In the genomic region with DNA sequence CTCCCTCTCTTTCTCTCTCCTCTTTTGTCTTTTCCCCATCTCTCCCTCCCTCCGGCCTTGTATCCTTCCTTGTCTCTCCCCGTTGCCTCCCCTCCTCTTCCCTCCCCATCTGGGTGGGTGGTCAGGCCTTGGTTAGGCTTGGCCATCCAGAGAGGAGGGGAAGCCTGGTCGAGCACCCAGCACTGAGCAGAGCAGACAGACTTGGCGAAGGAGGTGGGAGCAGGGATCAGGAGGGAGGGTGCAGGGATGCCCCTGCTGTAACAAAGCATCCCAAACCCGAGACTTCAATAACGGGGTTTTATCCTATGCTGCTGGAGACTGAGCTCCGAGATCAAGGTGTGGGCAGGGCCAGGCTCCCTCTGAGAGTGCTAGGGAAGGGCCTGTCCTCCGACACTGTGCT, we compare ENCODE assay signal across 30 cellular contexts.
"Had no signal": no experiment of that assay in that cellular context is flagged by ENCODE, and none has a peak within 500 bp of the region (broad histone marks: within the 10 kb centered on the region; RNA-seq: fewer than 3 reads in every experiment).

No MANE protein-coding gene starts in this region.

- ATAC-seq: activated naive CD4-positive, alpha-beta T cell treated with anti-CD3 and anti-CD28 coated beads, Interleukin-2, amount 50 U/mL, for 72 hours; activated T-cell treated with anti-CD3 and anti-CD28 coated beads, Interleukin-2, amount 50 U/mL, for 4 hours; body of pancreas; K562; PC-3 had no signal

- H3K27me3 ChIP-seq: adrenal gland, body of pancreas, Peyer's patch had no signal

- H3K4me3 ChIP-seq: adrenal gland, body of pancreas, K562, Peyer's patch, SJSA1 had no signal

- H3K4me1 ChIP-seq: adrenal gland, body of pancreas, Peyer's patch, SJSA1 had no signal

- H3K36me3 Mint-ChIP-seq: activated CD4-positive, alpha-beta memory T cell treated with anti-CD3 and anti-CD28 coated beads for 36 hours; activated naive CD4-positive, alpha-beta T cell treated with anti-CD3 and anti-CD28 coated beads, Interleukin-2, amount 50 U/mL, for 72 hours had no signal

- H3K9ac ChIP-seq: SK-N-SH had no signal

- H3K27ac Mint-ChIP-seq: activated CD4-positive, alpha-beta memory T cell treated with anti-CD3 and anti-CD28 coated beads for 36 hours; activated naive CD4-positive, alpha-beta T cell treated with anti-CD3 and anti-CD28 coated beads for 36 hours; activated naive CD4-positive, alpha-beta T cell treated with anti-CD3 and anti-CD28 coated beads, Interleukin-2, amount 50 U/mL, for 72 hours; activated T-helper 1 cell treated with anti-CD3 and anti-CD28 coated beads, Interleukin-12 subunit alpha, Interleukin-12 subunit beta, Interleukin-2, Interleukin-4 antibody, amounts not matched to agents 30 ng/mL and 10 ng/mL and 1 ng/mL, durations not matched to agents 14 hours and 24 hours and 36 hours; T-helper 1 cell treated with Interleukin-12 subunit alpha and Interleukin-12 subunit beta and Interleukin-4 antibody, amounts not matched to agents 30 μg/mL and 1 μg/mL, for 36 hours; T-helper 2 cell treated with Interferon-gamma antibody and Interleukin-4, amounts not matched to agents 5 μg/mL and 100 μg/mL, for 36 hours had no signal

- H3K9me3 Mint-ChIP-seq: activated CD4-positive, alpha-beta memory T cell treated with anti-CD3 and anti-CD28 coated beads for 36 hours; activated naive CD4-positive, alpha-beta T cell treated with anti-CD3 and anti-CD28 coated beads for 36 hours; activated naive CD4-positive, alpha-beta T cell treated with anti-CD3 and anti-CD28 coated beads, Interleukin-2, amount 50 U/mL, for 72 hours; activated T-cell treated with anti-CD3 and anti-CD28 coated beads, Interleukin-2, amount 50 U/mL, for 4 hours; activated T-helper 1 cell treated with anti-CD3 and anti-CD28 coated beads, Interleukin-12 subunit alpha, Interleukin-12 subunit beta, Interleukin-2, Interleukin-4 antibody, amounts not matched to agents 30 ng/mL and 10 ng/mL and 1 ng/mL, durations not matched to agents 14 hours and 24 hours and 36 hours; T-helper 1 cell treated with Interleukin-12 subunit alpha and Interleukin-12 subunit beta and Interleukin-4 antibody, amounts not matched to agents 30 μg/mL and 1 μg/mL, for 36 hours; T-helper 2 cell treated with Interferon-gamma antibody and Interleukin-4, amounts not matched to agents 5 μg/mL and 100 μg/mL, for 36 hours had no signal

- H3K27ac ChIP-seq: adrenal gland, body of pancreas, Peyer's patch, SJSA1 had no signal

- H3K36me3 ChIP-seq: adrenal gland, Peyer's patch, SJSA1 had no signal

- H3K4me3 Mint-ChIP-seq: activated CD4-positive, alpha-beta memory T cell treated with anti-CD3 and anti-CD28 coated beads for 36 hours; activated naive CD4-positive, alpha-beta T cell treated with anti-CD3 and anti-CD28 coated beads for 36 hours; activated T-cell treated with anti-CD3 and anti-CD28 coated beads, Interleukin-2, amount 50 U/mL, for 4 hours; activated T-helper 1 cell treated with anti-CD3 and anti-CD28 coated beads, Interleukin-12 subunit alpha, Interleukin-12 subunit beta, Interleukin-2, Interleukin-4 antibody, amounts not matched to agents 30 ng/mL and 10 ng/mL and 1 ng/mL, durations not matched to agents 14 hours and 24 hours and 36 hours; T-helper 1 cell treated with Interleukin-12 subunit alpha and Interleukin-12 subunit beta and Interleukin-4 antibody, amounts not matched to agents 30 μg/mL and 1 μg/mL, for 36 hours; T-helper 2 cell treated with Interferon-gamma antibody and Interleukin-4, amounts not matched to agents 5 μg/mL and 100 μg/mL, for 36 hours had no signal

- H3K9me3 ChIP-seq: adrenal gland, body of pancreas, Peyer's patch, SJSA1, SK-N-SH had no signal

- H3K4me2 ChIP-seq: SK-N-SH had no signal

- DNase-seq: activated CD4-positive, alpha-beta memory T cell treated with anti-CD3 and anti-CD28 coated beads for 36 hours; activated CD4-positive, alpha-beta T cell treated with anti-CD3 and anti-CD28 coated beads for 4 hours; activated CD4-positive, alpha-beta T cell treated with anti-CD3 and anti-CD28 coated beads, Interleukin-2, amount 50 U/mL, for 1 hour; activated CD8-positive, alpha-beta memory T cell treated with anti-CD3 and anti-CD28 coated beads, Interleukin-2, amount 50 U/mL, for 4 hours; activated gamma-delta T cell treated with Interleukin-2 at 50 U/mL for 16 hours; activated naive CD4-positive, alpha-beta T cell treated with anti-CD3 and anti-CD28 coated beads for 36 hours; activated T-cell treated with anti-CD3 and anti-CD28 coated beads for 4 hours; activated T-cell treated with anti-CD3 and anti-CD28 coated beads, Interleukin-2, amount 50 U/mL, for 4 hours; adrenal gland; body of pancreas; central memory CD4-positive, alpha-beta T cell; NCI-H1105; NCI-H1417 treated with DMSO at 0.1 percent for 48 hours; NCI-H1694; NCI-H1930; NCI-H2081 treated with DMSO at 0.1 percent for 48 hours; NCI-H226; NCI-H446 treated with DMSO at 0.1 percent for 48 hours; NCI-H524 treated with DMSO at 0.1 percent for 48 hours; PC-3; Peyer's patch; RPMI8226; SHP77 treated with DMSO at 0.1 percent for 48 hours had no signal
